Comparison of ENCODE assay signal across 11 cellular contexts in the genomic region with DNA sequence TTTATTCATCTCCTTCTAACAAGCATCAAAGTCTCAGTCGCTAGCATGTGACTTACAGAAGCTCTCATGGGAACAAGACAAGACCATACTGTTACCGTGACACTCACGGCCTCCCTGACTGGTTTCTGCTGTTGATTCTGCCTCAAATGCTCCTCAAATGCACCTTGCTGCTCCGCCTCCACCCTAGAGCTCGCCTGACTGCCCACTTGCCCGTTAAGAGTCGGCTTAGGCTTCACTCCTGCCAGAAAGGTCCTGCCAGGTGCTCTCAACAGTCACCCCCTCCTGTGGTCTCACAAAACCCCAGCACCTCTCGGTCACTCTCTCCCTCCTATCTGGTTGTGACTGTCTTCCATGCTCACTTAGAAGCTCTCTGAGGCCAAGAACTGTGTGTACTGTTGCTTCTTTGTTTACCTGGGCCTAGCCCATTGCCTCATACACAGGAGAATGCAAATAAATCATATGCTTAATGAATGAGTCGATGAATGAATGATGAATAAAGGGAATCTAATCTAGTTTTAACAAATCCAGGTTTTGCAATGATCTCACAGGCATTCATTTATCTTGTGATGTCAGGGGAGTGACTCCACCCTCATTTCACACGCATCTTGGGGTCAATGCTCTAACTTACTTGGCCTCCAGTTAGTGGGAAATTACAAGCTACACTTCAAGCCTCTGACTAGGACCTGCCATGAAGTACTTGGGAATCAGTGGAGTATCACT. TPM values are rescaled to one million over a fixed set of nuclear protein-coding genes. Genes with fewer than 3 reads are reported as not detected.
DNase-seq lines count a peak whose midpoint lies in the region; ATAC-seq and TF ChIP-seq lines count a peak whose summit lies in the region.
"Had no signal": no experiment of that assay in that cellular context is flagged by ENCODE, and none has a peak within 500 bp of the region (broad histone marks: within the 10 kb centered on the region; RNA-seq: fewer than 3 reads in every experiment).

No MANE protein-coding gene starts in this region.

- H3K27ac ChIP-seq in H9 (ENCODE audit: insufficient read length, low read depth, low read length) (no peak overlapping the region), gastrocnemius medialis (peak overlapping the region; percentile 77 to 87 (median 81)), ovary (no peak overlapping the region)

- H3K9me3 ChIP-seq in H9 (ENCODE audit: control insufficient read depth, low read depth, low read length) (no peaks in the 10 kb centered on the region), gastrocnemius medialis (no peaks in the 10 kb centered on the region), ovary (no peaks in the 10 kb centered on the region)

- WGBS in H9 (ENCODE audit: extremely low coverage, insufficient read length, low lambda C conversion rate), result no CpG with 5 or more reads among the region's 10 CpGs
- WGBS in ovary, 3 donors, result 86 to 91% (median 90%) methylated on average over 10 of the region's 10 CpGs

- H3T11ph ChIP-seq in H9 (ENCODE audit: low read length), result no peak overlapping the region

- no peak overlapping the region for H3K9ac ChIP-seq in H9 (ENCODE audit: extremely low read depth, insufficient read length, low read length)

- no peaks in the 10 kb centered on the region for H3K79me1 ChIP-seq in H9 (ENCODE audit: insufficient read depth, low read depth, low read length, poor library complexity, severe bottlenecking)

- no peak overlapping the region for H3K4ac ChIP-seq in H9 (ENCODE audit: low read depth, low read length)

- H3K4me1 Mint-ChIP-seq in H9, result peaks cover 6 to 9% of the 10 kb centered on the region in 2 experiments
- H3K4me1 Mint-ChIP-seq in activated naive CD8-positive, alpha-beta T cell treated with anti-CD3 and anti-CD28 coated beads for 36 hours, result peaks cover 2% of the 10 kb centered on the region

- H3K4me2 ChIP-seq in H9 (ENCODE audit: insufficient read depth, insufficient read length, low read length), result no peak overlapping the region

- no peak for TF ChIP-seq EP300 in ovary (IDR thresholded peaks at IDR 0.05)

- H2AK5ac ChIP-seq in H9 (ENCODE audit: insufficient read length, low read length), result no peak overlapping the region

- no peak overlapping the region for H2AFZ ChIP-seq in H9 (ENCODE audit: low read length)

- no peak overlapping the region for H4K91ac ChIP-seq in H9 (ENCODE audit: insufficient read length, low read depth, low read length)

- H3K14ac ChIP-seq in H9 (ENCODE audit: insufficient read depth, low read length), result no peak overlapping the region

- no peak overlapping the region for H4K5ac ChIP-seq in H9 (ENCODE audit: insufficient read length, low read depth, low read length)

- in situ Hi-C loops in gastrocnemius medialis (cut with MboI; ENCODE audit: low sequenced_read_pairs in 4 of 4), result no loop called here

- peaks cover 3 to 49% (median 18%) of the 10 kb centered on the region in 3 experiments for H3K36me3 Mint-ChIP-seq in H9 (ENCODE audit: insufficient read depth in 1 of 3, low read depth in 3 of 3)
- peaks cover 4% of the 10 kb centered on the region for H3K36me3 Mint-ChIP-seq in activated naive CD8-positive, alpha-beta T cell treated with anti-CD3 and anti-CD28 coated beads for 36 hours

- intact Hi-C loops in gastrocnemius medialis (cut with DNase I; ENCODE audit: low total_unique reads) (no loop called here), ovary (cut with DNase I) (loop anchor here in 1 of 4 donors (10.0 kb wide), 1 partner anchor 139 kb away; no protein-coding TSS in a partner anchor)

- no peak overlapping the region for H3K4me3 Mint-ChIP-seq in H9
- H3K4me3 Mint-ChIP-seq in activated naive CD8-positive, alpha-beta T cell treated with anti-CD3 and anti-CD28 coated beads for 36 hours, result no peak overlapping the region
- H3K4me3 Mint-ChIP-seq: WTC11 had no signal

- H2BK15ac ChIP-seq in H9 (ENCODE audit: low read depth, low read length), result no peak overlapping the region

- peak overlapping the region; percentile 3 to 42 (median 22); a peak in 4 of 7 replicates for H3K27ac Mint-ChIP-seq in H9
- H3K27ac Mint-ChIP-seq in activated naive CD8-positive, alpha-beta T cell treated with anti-CD3 and anti-CD28 coated beads for 36 hours, result peak overlapping the region; percentile 3

- peak; percentile 70 to 90 for ATAC-seq in gastrocnemius medialis
- ATAC-seq: WTC11 had no signal

- no peaks in the 10 kb centered on the region for H3K27me3 ChIP-seq in H9 (ENCODE audit: insufficient read depth, low read length)
- no peaks in the 10 kb centered on the region for H3K27me3 ChIP-seq in gastrocnemius medialis
- H3K27me3 ChIP-seq in ovary, result no peaks in the 10 kb centered on the region

- H3K4me1 ChIP-seq in H9 (ENCODE audit: insufficient read depth, low read length) (no peaks in the 10 kb centered on the region), gastrocnemius medialis (peaks cover 43 to 47% of the 10 kb centered on the region in 2 donors), ovary (ENCODE audit: insufficient read depth) (peaks cover 2% of the 10 kb centered on the region)

- no peak overlapping the region for H2BK20ac ChIP-seq in H9 (ENCODE audit: low read depth, low read length, poor library complexity, severe bottlenecking)

- H3K4me3 ChIP-seq in fibroblast of the aortic adventitia (ENCODE audit: low read depth, low read length) (no peak overlapping the region), gastrocnemius medialis (no peak overlapping the region), ovary (no peak overlapping the region)

- H4K8ac ChIP-seq in H9 (replicated peaks; ENCODE audit: insufficient read length, low read depth, low read length), result no peak overlapping the region

- no peaks in the 10 kb centered on the region for H3K23me2 ChIP-seq in H9 (ENCODE audit: insufficient read length, low read depth, low read length, poor library complexity, severe bottlenecking)

- no peak overlapping the region for H3K56ac ChIP-seq in H9 (ENCODE audit: insufficient read length, low read depth, low read length)

- H2BK5ac ChIP-seq in H9 (ENCODE audit: insufficient read length, low read length), result no peak overlapping the region

- H3K18ac ChIP-seq in H9 (ENCODE audit: insufficient read length, low read depth, low read length), result no peak overlapping the region

- no peaks in the 10 kb centered on the region for H3K9me3 Mint-ChIP-seq in H9
- H3K9me3 Mint-ChIP-seq in activated naive CD8-positive, alpha-beta T cell treated with anti-CD3 and anti-CD28 coated beads for 36 hours, result no peaks in the 10 kb centered on the region
- H3K9me3 Mint-ChIP-seq: WTC11 had no signal

- TF ChIP-seq CTCF in H9 (conservative IDR thresholded peaks at IDR 0.05) (no peak), fibroblast of the aortic adventitia (IDR thresholded peaks at IDR 0.05; ENCODE audit: insufficient read depth, low read length) (no peak), gastrocnemius medialis (IDR thresholded peaks at IDR 0.05 in 4 of 5, conservative IDR thresholded peaks at IDR 0.05 in 1 of 5) (no peak), ovary (IDR thresholded peaks at IDR 0.05) (no peak)

- H3K36me3 ChIP-seq in gastrocnemius medialis (peaks cover 0 to 50% of the 10 kb centered on the region in 2 donors), ovary (no peaks in the 10 kb centered on the region)

- no peaks in the 10 kb centered on the region for H4K20me1 ChIP-seq in H9 (ENCODE audit: control insufficient read depth, insufficient read depth, insufficient read length)

- TF ChIP-seq POLR2A in gastrocnemius medialis (IDR thresholded peaks at IDR 0.05) (no peak), ovary (IDR thresholded peaks at IDR 0.05) (no peak)

- DNase-seq in H9 (no peak), fibroblast of the aortic adventitia (ENCODE audit: low read depth) (peak; percentile 85), gastrocnemius medialis (no peak), ovary (no peak), germinal center (ENCODE audit: low spot score) (no peak), islet precursor cell (no peak), GM19240 (ENCODE audit: insufficient read length, low spot score) (no peak)
- DNase-seq in activated naive CD8-positive, alpha-beta T cell treated with anti-CD3 and anti-CD28 coated beads for 36 hours, result no peak
- DNase-seq: DMS 273 treated with DMSO at 0.1 percent for 48 hours, NCI-H2029 treated with DMSO at 0.1 percent for 48 hours had no signal

- H3K23ac ChIP-seq in H9 (ENCODE audit: insufficient read length, low read depth, low read length), result no peak overlapping the region

- no peaks in the 10 kb centered on the region for H3K79me2 ChIP-seq in H9 (ENCODE audit: insufficient read depth, low read length)

- no peaks in the 10 kb centered on the region for H3K27me3 Mint-ChIP-seq in H9 (ENCODE audit: low read depth)
- no peaks in the 10 kb centered on the region for H3K27me3 Mint-ChIP-seq in activated naive CD8-positive, alpha-beta T cell treated with anti-CD3 and anti-CD28 coated beads for 36 hours

- no peak overlapping the region for H2BK120ac ChIP-seq in H9 (ENCODE audit: low read depth, low read length, poor library complexity, severe bottlenecking)

- H2BK12ac ChIP-seq in H9 (ENCODE audit: insufficient read length, low read depth, low read length), result no peak overlapping the region

RNA-seq across cellular contexts. Expression of a gene that starts 41.3 kb away (rescaled TPM):
- total RNA-seq in H9 (2021) (21.8 and 24.0 TPM in 2 replicates), fibroblast of the aortic adventitia (ENCODE audit: low replicate concordance) (8.7 and 31.6 TPM in 2 replicates), gastrocnemius medialis (10 to 100 TPM; 19.6 to 33.6 (median 22.8) TPM), ovary (10 to 100 TPM in 6 of 7 donors, 1 to 10 TPM in 1; 8.0 to 38.3 (median 35.1) TPM)
- 10 to 100 TPM; 20.7 to 26.9 TPM for total RNA-seq in activated naive CD8-positive, alpha-beta T cell treated with anti-CD3 and anti-CD28 coated beads for 36 hours
- 10 to 100 TPM in 1 of 2 donors, 1 to 10 TPM in 1; 7.3 to 15.4 TPM for polyA plus RNA-seq in ovary

Comparison
In these comparisons a context has a peak if more than half of its experiments do, and no peak if none do; other contexts are left out.
1. H3K27ac ChIP-seq: peak in gastrocnemius medialis (4 of 4); none in H9 (single experiment) and ovary (0 of 2).